Comparison of ENCODE assay signal across 10 cellular contexts in genomic region chr2:75523313-75524275, GRCh38. TPM values are rescaled to one million over a fixed set of nuclear protein-coding genes. Genes with fewer than 3 reads are reported as not detected.
DNase-seq lines count a peak whose midpoint lies in the region; ATAC-seq and TF ChIP-seq lines count a peak whose summit lies in the region.
"Had no signal": no experiment of that assay in that cellular context is flagged by ENCODE, and none has a peak within 500 bp of the region (broad histone marks: within the 10 kb centered on the region; RNA-seq: fewer than 3 reads in every experiment).

No MANE protein-coding gene starts in this region.

- no peak overlapping the region for H3K27ac ChIP-seq in prostate gland
- no peak overlapping the region for H3K27ac ChIP-seq in vagina

- no peak for TF ChIP-seq POLR2A in prostate gland (IDR thresholded peaks at IDR 0.05)
- TF ChIP-seq POLR2A in vagina (IDR thresholded peaks at IDR 0.05), result no peak

- 50% methylated on average over 6 of the region's 6 CpGs for WGBS in prostate gland

- intact Hi-C loops in prostate gland (cut with DNase I) (no loop called here), vagina (cut with DNase I) (no loop called here)

- H3K9me3 ChIP-seq in prostate gland, result no peaks in the 10 kb centered on the region
- H3K9me3 ChIP-seq in vagina, result no peaks in the 10 kb centered on the region

- no peak for TF ChIP-seq CTCF in GM13977 (IDR thresholded peaks at IDR 0.05; ENCODE audit: extremely low read depth, insufficient read depth, missing control alignments)
- no peak for TF ChIP-seq CTCF in prostate gland (IDR thresholded peaks at IDR 0.05)
- no peak for TF ChIP-seq CTCF in vagina (IDR thresholded peaks at IDR 0.05)

- H3K36me3 ChIP-seq in prostate gland (no peaks in the 10 kb centered on the region), vagina (no peaks in the 10 kb centered on the region)

- in situ Hi-C loops in GM13977 (cut with MboI; ENCODE audit: low pct_unique_long_range_greater_than_20kb, low sequenced_read_pairs, unreplicated experiment), result no loop called here

- H3K4me1 ChIP-seq in prostate gland (replicated peaks) (no peaks in the 10 kb centered on the region), vagina (no peaks in the 10 kb centered on the region)

- DNase-seq in GM13977 (ENCODE audit: low spot score) (peak; percentile 36), kidney tubule cell (ENCODE audit: low spot score) (peak; percentile 94), nucleus accumbens (lab: John Stamatoyannopoulos, UW) (no peak), prostate gland (ENCODE audit: low spot score) (no peak), vagina (ENCODE audit: extremely low spot score in 2 of 2) (no peak), NCI-H82 treated with DMSO at 0.1 percent for 48 hours (lab: John Stamatoyannopoulos, UW; ENCODE audit: unreplicated experiment) (no peak)
- DNase-seq: caudate nucleus, midbrain had no signal

- ATAC-seq in HG02610 (IDR thresholded peaks at IDR 0.05; ENCODE audit: unreplicated experiment) (peak; percentile 86), SK-N-SH treated with all-trans-retinoic acid at 6 μM for 48 hours (peak; percentile 88)

- H3K27me3 ChIP-seq in prostate gland (replicated peaks; ENCODE audit: insufficient read depth) (no peaks in the 10 kb centered on the region), vagina (no peaks in the 10 kb centered on the region)

- H3K4me3 ChIP-seq in prostate gland, result no peak overlapping the region
- H3K4me3 ChIP-seq in vagina, result no peak overlapping the region

TF ChIP-seq in SK-N-SH treated with all-trans-retinoic acid at 6 μM for 48 hours, 23 proteins besides CTCF, POLR2A, EP300 and RAD21:
- TF ChIP-seq ISL1 (CRISPR knock-in tag; IDR thresholded peaks at IDR 0.05) (peak; percentile 50; the same call in 1 of the 2 replicates), BACH2 (CRISPR knock-in tag; IDR thresholded peaks at IDR 0.05; ENCODE audit: borderline replicate concordance) (no peak), ZNF8 (CRISPR knock-in tag; IDR thresholded peaks at IDR 0.05) (no peak), CSRNP3 (CRISPR knock-in tag; IDR thresholded peaks at IDR 0.05) (no peak), CREB5 (CRISPR knock-in tag; IDR thresholded peaks at IDR 0.05; ENCODE audit: low read depth) (no peak), RARB (CRISPR knock-in tag; IDR thresholded peaks at IDR 0.05) (no peak), PATZ1 (CRISPR knock-in tag; IDR thresholded peaks at IDR 0.05; ENCODE audit: borderline replicate concordance) (peak; percentile 78; the same call in 1 of the 2 replicates), TSHZ2 (CRISPR knock-in tag; IDR thresholded peaks at IDR 0.05) (no peak), OSR1 (CRISPR knock-in tag; IDR thresholded peaks at IDR 0.05) (no peak)

RNA-seq across cellular contexts. Expression of gene EVA1A, which starts 37.1 kb away (rescaled TPM):
- total RNA-seq in prostate gland, result 10 to 100 TPM in 1 of 2 donors, 1 to 10 TPM in 1; 9.7 to 16.9 TPM
- total RNA-seq in vagina, result not detected

Comparison
In these comparisons a context has a peak if more than half of its experiments do, and no peak if none do; other contexts are left out.
1. DNase-seq: peak in GM13977 (single experiment) and kidney tubule cell (single experiment); none in nucleus accumbens (0 of 56), prostate gland (single experiment), vagina (0 of 2) and NCI-H82 treated with DMSO at 0.1 percent for 48 hours (single experiment).